In the genomic region with DNA sequence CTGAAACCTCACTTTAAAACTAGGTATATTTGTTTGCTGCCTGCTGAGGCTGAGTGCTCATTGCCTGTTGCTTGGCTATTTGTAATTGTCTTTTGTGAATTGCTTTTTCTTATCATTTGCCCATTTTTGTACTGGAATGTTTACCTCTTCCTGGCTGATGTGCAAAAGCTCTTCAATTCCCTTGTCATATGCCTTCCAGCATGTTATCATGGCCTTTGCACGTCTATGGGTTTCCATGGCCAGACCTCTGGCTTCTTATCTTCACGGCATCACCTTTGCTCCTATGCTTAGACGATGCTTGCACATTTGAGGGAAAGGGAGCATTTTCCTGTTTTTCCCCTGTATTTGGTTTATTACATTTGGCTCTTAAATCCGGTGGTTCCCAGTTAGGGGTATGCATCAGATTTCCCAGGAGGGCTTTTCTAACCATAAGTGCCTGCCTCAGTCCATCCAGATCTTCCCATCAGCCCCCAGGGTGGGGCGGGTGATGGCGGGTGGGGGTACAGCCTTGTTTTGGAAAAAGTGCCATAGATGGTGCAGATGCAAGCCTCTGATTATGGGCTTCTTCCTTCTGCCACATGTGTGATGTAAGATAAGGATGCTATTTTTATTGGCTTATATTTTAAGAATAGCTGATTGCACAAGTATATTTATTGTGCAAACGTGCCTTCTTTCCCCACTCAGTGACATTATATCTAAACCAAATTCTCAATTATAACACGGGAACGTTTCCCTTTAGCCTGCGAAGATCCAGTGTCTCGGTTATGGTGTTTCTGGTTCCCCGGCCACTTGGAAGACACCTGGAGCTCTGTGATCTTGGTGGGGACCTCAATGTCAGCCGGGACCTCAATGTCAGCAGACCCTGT, we compare ENCODE assay signal across 1 cellular context.
A peak's percentile ranks its signal among the peaks of the same experiment; 100 is the strongest.
TF ChIP-seq lines count a peak whose summit lies in the region.

No MANE protein-coding gene starts in this region.

TF ChIP-seq in K562, 482 proteins besides CTCF, POLR2A, EP300 and RAD21 (continued from another document and continues in another):
- TF ChIP-seq, protein P1, sequence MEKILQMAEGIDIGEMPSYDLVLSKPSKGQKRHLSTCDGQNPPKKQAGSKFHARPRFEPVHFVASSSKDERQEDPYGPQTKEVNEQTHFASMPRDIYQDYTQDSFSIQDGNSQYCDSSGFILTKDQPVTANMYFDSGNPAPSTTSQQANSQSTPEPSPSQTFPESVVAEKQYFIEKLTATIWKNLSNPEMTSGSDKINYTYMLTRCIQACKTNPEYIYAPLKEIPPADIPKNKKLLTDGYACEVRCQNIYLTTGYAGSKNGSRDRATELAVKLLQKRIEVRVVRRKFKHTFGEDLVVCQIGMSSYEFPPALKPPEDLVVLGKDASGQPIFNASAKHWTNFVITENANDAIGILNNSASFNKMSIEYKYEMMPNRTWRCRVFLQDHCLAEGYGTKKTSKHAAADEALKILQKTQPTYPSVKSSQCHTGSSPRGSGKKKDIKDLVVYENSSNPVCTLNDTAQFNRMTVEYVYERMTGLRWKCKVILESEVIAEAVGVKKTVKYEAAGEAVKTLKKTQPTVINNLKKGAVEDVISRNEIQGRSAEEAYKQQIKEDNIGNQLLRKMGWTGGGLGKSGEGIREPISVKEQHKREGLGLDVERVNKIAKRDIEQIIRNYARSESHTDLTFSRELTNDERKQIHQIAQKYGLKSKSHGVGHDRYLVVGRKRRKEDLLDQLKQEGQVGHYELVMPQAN (IDR thresholded peaks at IDR 0.05; ENCODE audit: borderline replicate concordance), result 0 out of 2 replicates have a peak, but pooled peaks have one; percentile 31
- TF ChIP-seq MEF2A (IDR thresholded peaks at IDR 0.05; ENCODE audit: control insufficient read depth, low read depth, low read length) (peak; percentile 86), ZNF232 (CRISPR knock-in tag; IDR thresholded peaks at IDR 0.05) (no peak), LEF1 (IDR thresholded peaks at IDR 0.05) (peak; percentile 90), STAT5A (IDR thresholded peaks at IDR 0.05; ENCODE audit: borderline replicate concordance, low read length) (peak; percentile 84), ZNF717 (CRISPR knock-in tag; IDR thresholded peaks at IDR 0.05) (no peak), JUND (IDR thresholded peaks at IDR 0.05; ENCODE audit: borderline replicate concordance, low read depth, low read length) (peak; percentile 54), JUND (tag; IDR thresholded peaks at IDR 0.05; ENCODE audit: borderline replicate concordance, low read depth, low read length) (no peak), OTX1 (CRISPR knock-in tag; IDR thresholded peaks at IDR 0.05) (peak; percentile 75), ZNF282 (CRISPR knock-in tag; IDR thresholded peaks at IDR 0.05) (no peak), SREBF1 (IDR thresholded peaks at IDR 0.05; ENCODE audit: borderline replicate concordance, low read depth, low read length) (no peak), ZNF668 (CRISPR knock-in tag; IDR thresholded peaks at IDR 0.05) (peak; percentile 57; the same call in 1 of the 2 replicates), SMARCA5 (IDR thresholded peaks at IDR 0.05) (0 out of 2 replicates have a peak, but pooled peaks have one; percentile 52), EP400 (IDR thresholded peaks at IDR 0.05) (0 out of 2 replicates have a peak, but pooled peaks have one; percentile 31), CLOCK (CRISPR knock-in tag; IDR thresholded peaks at IDR 0.05; ENCODE audit: borderline replicate concordance) (peak; percentile 65; the same call in 1 of the 2 replicates), MNT (conservative IDR thresholded peaks at IDR 0.05) (peak; percentile 60 to 68; a peak in 3 of 4 replicates), MXI1 (IDR thresholded peaks at IDR 0.05; ENCODE audit: low read depth, low read length) (0 out of 2 replicates have a peak, but pooled peaks have one; percentile 51), ZNF696 (CRISPR knock-in tag; conservative IDR thresholded peaks at IDR 0.05) (no peak; the same call in 1 of the 2 replicates), BRCA1 (IDR thresholded peaks at IDR 0.05) (no peak), BRCA1 (CRISPR knock-in tag; IDR thresholded peaks at IDR 0.05) (no peak), SNRNP70 (optimal IDR thresholded peaks at IDR 0.05; ENCODE audit: low read depth, low read length) (no peak), ARID1B (IDR thresholded peaks at IDR 0.05) (peak; percentile 99), RNF2 (IDR thresholded peaks at IDR 0.05) (peak; percentile 64; the same call in 1 of the 2 replicates), ZNF41 (CRISPR knock-in tag; conservative IDR thresholded peaks at IDR 0.05) (0 out of 2 replicates have a peak, but pooled peaks have one; percentile 8), SNIP1 (IDR thresholded peaks at IDR 0.05; ENCODE audit: low read depth) (no peak; the same call in 1 of the 2 replicates), FOXK2 (conservative IDR thresholded peaks at IDR 0.05 in 1 of 2, IDR thresholded peaks at IDR 0.05 in 1 of 2; ENCODE audit: low read depth in 2 of 2) (peak; percentile 70 to 89), RBFOX2 (IDR thresholded peaks at IDR 0.05; ENCODE audit: low read depth, low read length) (no peak), CEBPZ (IDR thresholded peaks at IDR 0.05; ENCODE audit: borderline replicate concordance, low read depth, low read length) (no peak), MECOM (CRISPR knock-in tag; IDR thresholded peaks at IDR 0.05) (no peak), NFE2L1 (tag; IDR thresholded peaks at IDR 0.05; ENCODE audit: borderline replicate concordance, low read depth) (no peak), MAFF (IDR thresholded peaks at IDR 0.05; ENCODE audit: low read length) (peak; percentile 21), MTA3 (IDR thresholded peaks at IDR 0.05; ENCODE audit: borderline replicate concordance) (peak; percentile 74), ZNF76 (CRISPR knock-in tag; IDR thresholded peaks at IDR 0.05; ENCODE audit: borderline replicate concordance) (0 out of 2 replicates have a peak, but pooled peaks have one; percentile 40), TCF15 (CRISPR knock-in tag; IDR thresholded peaks at IDR 0.05) (peak; percentile 90; the same call in 1 of the 2 replicates), ZKSCAN8 (CRISPR knock-in tag; IDR thresholded peaks at IDR 0.05) (peak; percentile 82; the same call in 1 of the 2 replicates)
- TF ChIP-seq, protein P2, sequence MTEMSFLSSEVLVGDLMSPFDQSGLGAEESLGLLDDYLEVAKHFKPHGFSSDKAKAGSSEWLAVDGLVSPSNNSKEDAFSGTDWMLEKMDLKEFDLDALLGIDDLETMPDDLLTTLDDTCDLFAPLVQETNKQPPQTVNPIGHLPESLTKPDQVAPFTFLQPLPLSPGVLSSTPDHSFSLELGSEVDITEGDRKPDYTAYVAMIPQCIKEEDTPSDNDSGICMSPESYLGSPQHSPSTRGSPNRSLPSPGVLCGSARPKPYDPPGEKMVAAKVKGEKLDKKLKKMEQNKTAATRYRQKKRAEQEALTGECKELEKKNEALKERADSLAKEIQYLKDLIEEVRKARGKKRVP (CRISPR knock-in tag; IDR thresholded peaks at IDR 0.05), result peak; percentile 65
- TF ChIP-seq, protein P3, sequence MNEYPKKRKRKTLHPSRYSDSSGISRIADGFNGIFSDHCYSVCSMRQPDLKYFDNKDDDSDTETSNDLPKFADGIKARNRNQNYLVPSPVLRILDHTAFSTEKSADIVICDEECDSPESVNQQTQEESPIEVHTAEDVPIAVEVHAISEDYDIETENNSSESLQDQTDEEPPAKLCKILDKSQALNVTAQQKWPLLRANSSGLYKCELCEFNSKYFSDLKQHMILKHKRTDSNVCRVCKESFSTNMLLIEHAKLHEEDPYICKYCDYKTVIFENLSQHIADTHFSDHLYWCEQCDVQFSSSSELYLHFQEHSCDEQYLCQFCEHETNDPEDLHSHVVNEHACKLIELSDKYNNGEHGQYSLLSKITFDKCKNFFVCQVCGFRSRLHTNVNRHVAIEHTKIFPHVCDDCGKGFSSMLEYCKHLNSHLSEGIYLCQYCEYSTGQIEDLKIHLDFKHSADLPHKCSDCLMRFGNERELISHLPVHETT (CRISPR knock-in tag; conservative IDR thresholded peaks at IDR 0.05 in 1 of 2, IDR thresholded peaks at IDR 0.05 in 1 of 2), result 0 out of 4 replicates have a peak, but pooled peaks have one; percentile 42 to 49
- TF ChIP-seq, protein P4, sequence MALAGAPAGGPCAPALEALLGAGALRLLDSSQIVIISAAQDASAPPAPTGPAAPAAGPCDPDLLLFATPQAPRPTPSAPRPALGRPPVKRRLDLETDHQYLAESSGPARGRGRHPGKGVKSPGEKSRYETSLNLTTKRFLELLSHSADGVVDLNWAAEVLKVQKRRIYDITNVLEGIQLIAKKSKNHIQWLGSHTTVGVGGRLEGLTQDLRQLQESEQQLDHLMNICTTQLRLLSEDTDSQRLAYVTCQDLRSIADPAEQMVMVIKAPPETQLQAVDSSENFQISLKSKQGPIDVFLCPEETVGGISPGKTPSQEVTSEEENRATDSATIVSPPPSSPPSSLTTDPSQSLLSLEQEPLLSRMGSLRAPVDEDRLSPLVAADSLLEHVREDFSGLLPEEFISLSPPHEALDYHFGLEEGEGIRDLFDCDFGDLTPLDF (CRISPR knock-in tag; IDR thresholded peaks at IDR 0.05), result peak; percentile 86
- TF ChIP-seq, protein P5, sequence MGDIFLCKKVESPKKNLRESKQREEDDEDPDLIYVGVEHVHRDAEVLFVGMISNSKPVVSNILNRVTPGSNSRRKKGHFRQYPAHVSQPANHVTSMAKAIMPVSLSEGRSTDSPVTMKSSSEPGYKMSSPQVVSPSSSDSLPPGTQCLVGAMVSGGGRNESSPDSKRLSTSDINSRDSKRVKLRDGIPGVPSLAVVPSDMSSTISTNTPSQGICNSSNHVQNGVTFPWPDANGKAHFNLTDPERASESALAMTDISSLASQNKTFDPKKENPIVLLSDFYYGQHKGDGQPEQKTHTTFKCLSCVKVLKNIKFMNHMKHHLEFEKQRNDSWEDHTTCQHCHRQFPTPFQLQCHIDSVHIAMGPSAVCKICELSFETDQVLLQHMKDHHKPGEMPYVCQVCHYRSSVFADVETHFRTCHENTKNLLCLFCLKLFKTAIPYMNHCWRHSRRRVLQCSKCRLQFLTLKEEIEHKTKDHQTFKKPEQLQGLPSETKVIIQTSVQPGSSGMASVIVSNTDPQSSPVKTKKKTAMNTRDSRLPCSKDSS (IDR thresholded peaks at IDR 0.05; ENCODE audit: low read depth, partially characterized antibody), result no peak
- TF ChIP-seq, protein P6, sequence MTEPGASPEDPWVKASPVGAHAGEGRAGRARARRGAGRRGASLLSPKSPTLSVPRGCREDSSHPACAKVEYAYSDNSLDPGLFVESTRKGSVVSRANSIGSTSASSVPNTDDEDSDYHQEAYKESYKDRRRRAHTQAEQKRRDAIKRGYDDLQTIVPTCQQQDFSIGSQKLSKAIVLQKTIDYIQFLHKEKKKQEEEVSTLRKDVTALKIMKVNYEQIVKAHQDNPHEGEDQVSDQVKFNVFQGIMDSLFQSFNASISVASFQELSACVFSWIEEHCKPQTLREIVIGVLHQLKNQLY (CRISPR knock-in tag; conservative IDR thresholded peaks at IDR 0.05), result peak in 1 of 2 experiments; percentile 75; a peak in 1 of 4 replicates
